9 cellular contexts compared by ENCODE assay signal in genomic region chr9:37430841-37431597, GRCh38. TPM values are rescaled to one million over a fixed set of nuclear protein-coding genes. Genes with fewer than 3 reads are reported as not detected.
A peak's percentile ranks its signal among the peaks of the same experiment; 100 is the strongest.
DNase-seq lines count a peak whose midpoint lies in the region; ATAC-seq, FAIRE-seq and TF ChIP-seq lines count a peak whose summit lies in the region.
"Had no signal": no experiment of that assay in that cellular context is flagged by ENCODE, and none has a peak within 500 bp of the region (broad histone marks: within the 10 kb centered on the region; RNA-seq: fewer than 3 reads in every experiment).

No MANE protein-coding gene starts in this region.

- H3K9me3 ChIP-seq in A549, result no peaks in the 10 kb centered on the region
- no peaks in the 10 kb centered on the region for H3K9me3 ChIP-seq in GM12878 (replicated peaks; ENCODE audit: control insufficient read depth, insufficient read depth, low read length)
- no peaks in the 10 kb centered on the region for H3K9me3 ChIP-seq in liver (ENCODE audit: control insufficient read depth in 4 of 4, low read length in 3 of 4)

- no peak for TF ChIP-seq POLR2A in A549 (IDR thresholded peaks at IDR 0.05; ENCODE audit: low read length)
- 0 out of 2 replicates have a peak, but pooled peaks have one; percentile 38 for TF ChIP-seq POLR2A in GM12878 (IDR thresholded peaks at IDR 0.05; ENCODE audit: low read depth, low read length)

- TF ChIP-seq CTCF in A549 (IDR thresholded peaks at IDR 0.05) (no peak), GM12878 (IDR thresholded peaks at IDR 0.05 in 2 of 3, conservative IDR thresholded peaks at IDR 0.05 in 1 of 3; ENCODE audit: control insufficient read depth in 2 of 3, extremely low read depth in 1 of 3, insufficient read depth in 1 of 3, low read depth in 3 of 3, low read length in 3 of 3) (no peak), liver (IDR thresholded peaks at IDR 0.05; ENCODE audit: low read depth, low read length, missing input control) (peak; percentile 35)

- no peak for DNase-seq in A549 (ENCODE audit: low read depth in 1 of 2, low spot score in 1 of 2)
- peak; percentile 91 for DNase-seq in HuH-7 (ENCODE audit: low spot score)
- DNase-seq in GM12878 (ENCODE audit: low read depth, low spot score), result no peak
- no peak for DNase-seq in NAMALWA (ENCODE audit: low spot score)
- DNase-seq in NCI-H1930 (lab: John Stamatoyannopoulos, UW), result no peak
- DNase-seq: activated naive CD4-positive, alpha-beta T cell treated with anti-CD3 and anti-CD28 coated beads, Interleukin-2, amount 50 U/mL, for 16 hours had no signal

- POLR2A ChIA-PET in A549 (lab: Yijun Ruan, JAX) (interaction anchor here (2.1 kb wide), 1 partner anchor 34 kb away, joined by 7 read pairs; the partner anchor contains the start of gene ZBTB5), GM12878 (lab: Charles Lee) (interaction anchor here (0.5 to 1.1 kb wide), 4 partner anchors 9 to 178 kb away, joined by 3 read pairs; partner anchors contain the start of gene GRHPR)

- H3K27ac ChIP-seq in A549 (no peak overlapping the region), GM12878 (ENCODE audit: control insufficient read depth, insufficient read depth) (no peak overlapping the region), liver (ENCODE audit: low read depth in 1 of 2, low read length in 2 of 2) (peak overlapping the region in 1 of 2 donors; percentile 81)

- no peak overlapping the region for H3K4me3 ChIP-seq in A549
- H3K4me3 ChIP-seq in GM12878, result no peak overlapping the region
- H3K4me3 ChIP-seq in liver (ENCODE audit: low read depth in 1 of 3, low read length in 3 of 3), result no peak overlapping the region

- no peak for FAIRE-seq in A549 (lab: Jason Lieb, UNC)
- FAIRE-seq in GM12878 (lab: Jason Lieb, UNC), result no peak

- SMC1A ChIA-PET in GM12878 (lab: Charles Lee; ENCODE audit: uncharacterized antibody, unreplicated experiment), result interaction anchor here (1.1 to 1.2 kb wide), 2 partner anchors 16 to 526 kb away, joined by 4 to 5 read pairs; no protein-coding TSS in a partner anchor

- H3K4me1 ChIP-seq in A549, result no peaks in the 10 kb centered on the region
- no peaks in the 10 kb centered on the region for H3K4me1 ChIP-seq in GM12878 (ENCODE audit: control insufficient read depth, insufficient read depth, low read length)
- peaks cover 22 to 86% (median 76%) of the 10 kb centered on the region in 4 donors for H3K4me1 ChIP-seq in liver (ENCODE audit: control insufficient read depth in 4 of 4, insufficient read depth in 4 of 4, low read length in 3 of 4)

- peak; percentile 66 to 76; a peak in 5 of 6 replicates for ATAC-seq in A549
- ATAC-seq in GM12878, result peak; percentile 31; the same call in 2 of the 3 replicates
- no peak for ATAC-seq in GM19328 (IDR thresholded peaks at IDR 0.05; ENCODE audit: unreplicated experiment)
- ATAC-seq in HG03342 (IDR thresholded peaks at IDR 0.05; ENCODE audit: unreplicated experiment), result no peak

- TF ChIP-seq RAD21 in A549 (conservative IDR thresholded peaks at IDR 0.05 in 1 of 2, IDR thresholded peaks at IDR 0.05 in 1 of 2) (no peak), GM12878 (IDR thresholded peaks at IDR 0.05; ENCODE audit: insufficient read depth, low read depth, low read length) (no peak), liver (IDR thresholded peaks at IDR 0.05) (peak; percentile 60 to 71)

- TF ChIP-seq EP300 in A549 (IDR thresholded peaks at IDR 0.05), result no peak
- TF ChIP-seq EP300 in GM12878 (IDR thresholded peaks at IDR 0.05; ENCODE audit: borderline replicate concordance in 1 of 2, control insufficient read depth in 1 of 2, low read depth in 2 of 2, low read length in 2 of 2), result no peak

- H3K4me2 ChIP-seq in A549, result no peak overlapping the region
- H3K4me2 ChIP-seq in GM12878 (ENCODE audit: control insufficient read depth, insufficient read depth), result no peak overlapping the region

- 83% methylated on average over 14 of the region's 14 CpGs for WGBS in A549 (ENCODE audit: missing lambda C conversion rate)
- 91% methylated on average over 14 of the region's 14 CpGs for WGBS in GM12878 (ENCODE audit: insufficient coverage, insufficient replicate concordance, low lambda C conversion rate, missing lambda C conversion rate)
- 45% methylated on average over 14 of the region's 14 CpGs for WGBS in liver

- H3K9ac ChIP-seq in GM12878 (ENCODE audit: control insufficient read depth, insufficient read depth, low read length) (no peak overlapping the region), liver (ENCODE audit: low read depth in 1 of 2, low read length in 2 of 2) (no peak overlapping the region)

- no peaks in the 10 kb centered on the region for H3K27me3 ChIP-seq in GM12878 (replicated peaks in 1 of 2; ENCODE audit: control insufficient read depth in 2 of 2, insufficient read depth in 2 of 2, low read length in 1 of 2)
- H3K27me3 ChIP-seq in liver (ENCODE audit: control insufficient read depth in 4 of 4, insufficient read depth in 4 of 4, low read length in 3 of 4), result no peaks in the 10 kb centered on the region

- H3K79me2 ChIP-seq in GM12878 (ENCODE audit: control insufficient read depth, insufficient read depth, low read length), result no peaks in the 10 kb centered on the region; the same call in 1 of the 2 replicates

- H3K36me3 ChIP-seq in GM12878 (ENCODE audit: control insufficient read depth in 2 of 2, insufficient read depth in 2 of 2, low read length in 1 of 2) (peaks cover 31 to 42% of the 10 kb centered on the region in 2 experiments; a peak in 3 of 4 replicates), liver (ENCODE audit: control insufficient read depth in 4 of 4, insufficient read depth in 3 of 4, low read depth in 1 of 4, low read length in 3 of 4) (peaks cover 19 to 55% (median 44%) of the 10 kb centered on the region in 4 donors)

- 0 out of 2 replicates have a peak, but pooled peaks cover under 1% of the 10 kb centered on the region for H4K20me1 ChIP-seq in GM12878 (ENCODE audit: control insufficient read depth, insufficient read depth)

- no TSS peak for BruUV-seq in GM12878 (replicated peaks; lab: Mats Ljungman, UMichigan)

- in situ Hi-C loops in GM12878 (cut with MboI), result no loop called here

- intact Hi-C loops in GM12878 (cut with micrococcal nuclease; ENCODE audit: unreplicated experiment), result no loop called here

- RAD21 ChIA-PET in GM12878 (lab: Charles Lee; ENCODE audit: unreplicated experiment), result no interaction called here

- CTCF ChIA-PET in A549 (lab: Yijun Ruan, JAX), result interaction anchor here (0.9 to 1.7 kb wide), 4 partner anchors 14 to 20 kb away, joined by 3 to 5 read pairs (median 3); no protein-coding TSS in a partner anchor
- CTCF ChIA-PET in GM12878 (lab: Yijun Ruan, JAX), result interaction anchor here (0.5 to 1.1 kb wide), 3 partner anchors 20 to 29 kb away, joined by 3 read pairs; no protein-coding TSS in a partner anchor

- H2AFZ ChIP-seq in GM12878 (ENCODE audit: control insufficient read depth, low read depth, low read length), result no peak overlapping the region

RNA-seq across cellular contexts. Expression of gene GRHPR, which starts 8.5 kb away (rescaled TPM):
- polyA plus RNA-seq in A549 (2011; rRNA removed) (111 and 132 TPM in 2 replicates), A549 (2017; fragmentation: RNase III; extraction: RNeasy Plus Mini Kit Qiagen cat#74134 plus additional on column Dnase treatment) (144 to 159 TPM (median 146 TPM) in 3 replicates), GM12878 (2011; rRNA removed) (68.5 and 132 TPM in 2 replicates), GM12878 (2014; fragmentation: Illumina TruSeq; extraction: Trizol) (65.4 and 96.1 TPM in 2 replicates), GM12878 (2014; fragmentation: Nextera tagmentation; extraction: Ambion mirVana) (10 to 100 TPM; 52.4 to 78.6 TPM), GM12878 (2014; rRNA removed) (194 and 209 TPM in 2 replicates), GM12878 (2016; fragmentation: Nextera tagmentation; extraction: Ambion mirVana) (100 to 1,000 TPM; 153 to 154 TPM), liver (100 to 1,000 TPM; 197 to 391 TPM)
- 257 and 266 TPM in 2 replicates for polyA plus RNA-seq in A549 (2012; cell fraction: cytosol; rRNA removed)
- polyA plus RNA-seq in A549 (2012; cell fraction: nucleus; rRNA removed), result 262 and 287 TPM in 2 replicates
- polyA minus RNA-seq in A549 (2011; rRNA and poly(A)+ RNA removed), result 139 and 145 TPM in 2 replicates
- 108 and 136 TPM in 2 replicates for total RNA-seq in GM12878 (2013; cell fraction: nucleolus; rRNA removed)
- total RNA-seq in GM12878 (2014; rRNA removed) (179 and 190 TPM in 2 replicates), GM12878 (2014; rRNA removed; fragmentation: Illumina TruSeq; extraction: Trizol) (104 and 111 TPM in 2 replicates), GM12878 (2021) (120 and 127 TPM in 2 replicates), liver (100 to 1,000 TPM; 125 to 524 TPM)
- polyA plus RNA-seq in GM12878 (2011; ENCODE audit: low read depth), result 70.6 TPM
- polyA plus RNA-seq in GM12878 (2011; cell fraction: cytosol; rRNA removed), result 195 and 247 TPM in 2 replicates
- polyA plus RNA-seq in GM12878 (2011; cell fraction: nucleus; rRNA removed), result 168 and 195 TPM in 2 replicates
- 91.5 and 110 TPM in 2 replicates for polyA plus RNA-seq in GM12878 (2012)
- polyA minus RNA-seq in GM12878 (2011; rRNA and poly(A)+ RNA removed), result 81.4 and 134 TPM in 2 replicates
- 31.9 and 41.0 TPM in 2 replicates for polyA minus RNA-seq in GM12878 (2011; cell fraction: cytosol; rRNA and poly(A)+ RNA removed)
- 33.0 and 70.1 TPM in 2 replicates for polyA minus RNA-seq in GM12878 (2011; cell fraction: nucleus; rRNA and poly(A)+ RNA removed)

RNA-seq across cellular contexts. Expression of gene ZBTB5, which starts 34.2 kb away (rescaled TPM):
- 18.1 and 19.8 TPM in 2 replicates for polyA plus RNA-seq in A549 (2011; rRNA removed)
- 6.7 and 8.8 TPM in 2 replicates for polyA plus RNA-seq in A549 (2012; cell fraction: cytosol; rRNA removed)
- 12.0 and 15.5 TPM in 2 replicates for polyA plus RNA-seq in A549 (2012; cell fraction: nucleus; rRNA removed)
- polyA plus RNA-seq in A549 (2017; fragmentation: RNase III; extraction: RNeasy Plus Mini Kit Qiagen cat#74134 plus additional on column Dnase treatment), result 10.7 to 12.4 TPM (median 11.7 TPM) in 3 replicates
- polyA minus RNA-seq in A549 (2011; rRNA and poly(A)+ RNA removed), result 26.7 and 29.1 TPM in 2 replicates
- 35.8 and 37.5 TPM in 2 replicates for total RNA-seq in GM12878 (2013; cell fraction: nucleolus; rRNA removed)
- 12.8 and 15.6 TPM in 2 replicates for total RNA-seq in GM12878 (2014; rRNA removed)
- total RNA-seq in GM12878 (2014; rRNA removed; fragmentation: Illumina TruSeq; extraction: Trizol), result 11.4 and 12.2 TPM in 2 replicates
- total RNA-seq in GM12878 (2021), result 12.7 and 13.3 TPM in 2 replicates
- polyA plus RNA-seq in GM12878 (2011; ENCODE audit: low read depth), result 9.4 TPM
- polyA plus RNA-seq in GM12878 (2011; rRNA removed), result 29.2 and 32.5 TPM in 2 replicates
- 23.3 and 26.5 TPM in 2 replicates for polyA plus RNA-seq in GM12878 (2011; cell fraction: cytosol; rRNA removed)
- polyA plus RNA-seq in GM12878 (2011; cell fraction: nucleus; rRNA removed), result 31.1 and 48.9 TPM in 2 replicates
- 11.2 and 14.0 TPM in 2 replicates for polyA plus RNA-seq in GM12878 (2012)
- polyA plus RNA-seq in GM12878 (2014; fragmentation: Illumina TruSeq; extraction: Trizol), result 14.3 and 14.5 TPM in 2 replicates
- polyA plus RNA-seq in GM12878 (2014; fragmentation: Nextera tagmentation; extraction: Ambion mirVana), result 1 to 10 TPM; 1.4 to 2.5 TPM
- polyA plus RNA-seq in GM12878 (2014; rRNA removed), result 13.0 and 13.2 TPM in 2 replicates
- polyA plus RNA-seq in GM12878 (2016; fragmentation: Nextera tagmentation; extraction: Ambion mirVana), result 1 to 10 TPM; 4.5 to 4.6 TPM
- polyA minus RNA-seq in GM12878 (2011; rRNA and poly(A)+ RNA removed), result 30.5 and 31.2 TPM in 2 replicates
- polyA minus RNA-seq in GM12878 (2011; cell fraction: cytosol; rRNA and poly(A)+ RNA removed), result 8.2 and 9.6 TPM in 2 replicates
- polyA minus RNA-seq in GM12878 (2011; cell fraction: nucleus; rRNA and poly(A)+ RNA removed), result 13.8 and 19.0 TPM in 2 replicates
- 1 to 10 TPM; 9.3 to 9.4 TPM for total RNA-seq in liver
- polyA plus RNA-seq in liver, result 1 to 10 TPM; 2.4 to 3.6 TPM

RNA-seq across cellular contexts. Expression of gene POLR1E, which starts 54.7 kb away (rescaled TPM):
- 47.2 and 49.8 TPM in 2 replicates for polyA plus RNA-seq in A549 (2011; rRNA removed)
- polyA plus RNA-seq in A549 (2012; cell fraction: cytosol; rRNA removed), result 37.6 and 38.4 TPM in 2 replicates
- polyA plus RNA-seq in A549 (2012; cell fraction: nucleus; rRNA removed), result 12.5 and 13.4 TPM in 2 replicates
- polyA plus RNA-seq in A549 (2017; fragmentation: RNase III; extraction: RNeasy Plus Mini Kit Qiagen cat#74134 plus additional on column Dnase treatment), result 39.0 to 48.6 TPM (median 41.9 TPM) in 3 replicates
- polyA minus RNA-seq in A549 (2011; rRNA and poly(A)+ RNA removed), result 28.3 and 29.1 TPM in 2 replicates
- total RNA-seq in GM12878 (2013; cell fraction: nucleolus; rRNA removed), result 30.1 and 31.2 TPM in 2 replicates
- total RNA-seq in GM12878 (2014; rRNA removed), result 52.1 and 57.9 TPM in 2 replicates
- total RNA-seq in GM12878 (2014; rRNA removed; fragmentation: Illumina TruSeq; extraction: Trizol), result 66.7 and 71.3 TPM in 2 replicates
- 47.7 and 48.7 TPM in 2 replicates for total RNA-seq in GM12878 (2021)
- polyA plus RNA-seq in GM12878 (2011; ENCODE audit: low read depth), result 30.2 TPM
- polyA plus RNA-seq in GM12878 (2011; rRNA removed), result 59.7 and 61.1 TPM in 2 replicates
- polyA plus RNA-seq in GM12878 (2011; cell fraction: cytosol; rRNA removed), result 47.2 and 51.1 TPM in 2 replicates
- polyA plus RNA-seq in GM12878 (2011; cell fraction: nucleus; rRNA removed), result 20.2 and 27.6 TPM in 2 replicates
- polyA plus RNA-seq in GM12878 (2012), result 32.5 and 42.2 TPM in 2 replicates
- polyA plus RNA-seq in GM12878 (2014; fragmentation: Illumina TruSeq; extraction: Trizol), result 65.0 and 66.6 TPM in 2 replicates
- 10 to 100 TPM; 13.7 to 27.6 TPM for polyA plus RNA-seq in GM12878 (2014; fragmentation: Nextera tagmentation; extraction: Ambion mirVana)
- polyA plus RNA-seq in GM12878 (2014; rRNA removed), result 55.7 and 57.2 TPM in 2 replicates
- 10 to 100 TPM; 31.4 to 33.3 TPM for polyA plus RNA-seq in GM12878 (2016; fragmentation: Nextera tagmentation; extraction: Ambion mirVana)
- polyA minus RNA-seq in GM12878 (2011; rRNA and poly(A)+ RNA removed), result 53.8 and 63.4 TPM in 2 replicates
- polyA minus RNA-seq in GM12878 (2011; cell fraction: cytosol; rRNA and poly(A)+ RNA removed), result 15.1 and 19.5 TPM in 2 replicates
- polyA minus RNA-seq in GM12878 (2011; cell fraction: nucleus; rRNA and poly(A)+ RNA removed), result 13.3 and 21.4 TPM in 2 replicates
- total RNA-seq in liver, result 10 to 100 TPM; 15.5 to 25.5 TPM
- polyA plus RNA-seq in liver, result 10 to 100 TPM in 1 of 2 donors, 1 to 10 TPM in 1; 4.9 to 13.3 TPM

Comparison
In these comparisons a context has a peak if more than half of its experiments do, and no peak if none do; other contexts are left out.
1. ATAC-seq: peak in A549 (2 of 2) and GM12878 (single experiment); none in GM19328 (single experiment) and HG03342 (single experiment).
2. Of the 24 proteins assayed by ChIP-seq in both GM12878 and A549: peak only in GM12878: POLR2A and POLR2AphosphoS2; only in A549: none; in both: none; in neither: 22.